1 cellular context compared by ENCODE assay signal in genomic region chr2:64311948-64312621, GRCh38.
TF ChIP-seq lines count a peak whose summit lies in the region.

No MANE protein-coding gene starts in this region.

TF ChIP-seq in GM23338, 12 proteins besides CTCF, POLR2A, EP300 and RAD21 (continued from another document):
- TF ChIP-seq ETS1 (IDR thresholded peaks at IDR 0.05) (no peak), EZH2phosphoT487 (IDR thresholded peaks at IDR 0.05; ENCODE audit: unreplicated experiment) (no peak), JUNB (IDR thresholded peaks at IDR 0.05; ENCODE audit: unreplicated experiment) (no peak), EZH2 (IDR thresholded peaks at IDR 0.05; ENCODE audit: low read depth, unreplicated experiment) (no peak), ZNF331 (CRISPR knock-in tag; IDR thresholded peaks at IDR 0.05; ENCODE audit: low read depth) (no peak), STAT1 (IDR thresholded peaks at IDR 0.05; ENCODE audit: unreplicated experiment) (no peak)
